Comparison of ENCODE assay signal across 13 cellular contexts in genomic region chr4:140240237-140240636, GRCh38.
DNase-seq lines count a peak whose midpoint lies in the region; ATAC-seq and TF ChIP-seq lines count a peak whose summit lies in the region.
"Had no signal": no experiment of that assay in that cellular context is flagged by ENCODE, and none has a peak within 500 bp of the region (broad histone marks: within the 10 kb centered on the region; RNA-seq: fewer than 3 reads in every experiment).

No MANE protein-coding gene starts in this region.

- no peak for ATAC-seq in naive B cell (ENCODE audit: low read depth in 2 of 2)
- ATAC-seq in gastroesophageal sphincter: no peak
- no peak for ATAC-seq in HG03135 (IDR thresholded peaks at IDR 0.05; ENCODE audit: unreplicated experiment)

- H3K36me3 ChIP-seq in gastroesophageal sphincter: no peaks in the 10 kb centered on the region
- H3K36me3 ChIP-seq: sigmoid colon had no signal

- no peaks in the 10 kb centered on the region for H3K36me3 Mint-ChIP-seq in naive B cell
- no peaks in the 10 kb centered on the region for H3K36me3 Mint-ChIP-seq in activated T-helper 2 cell treated with anti-CD3 and anti-CD28 coated beads, Interferon-gamma antibody, Interleukin-2, Interleukin-4, amounts not matched to agents 10 μg/mL and 5 μg/mL and 100 μg/mL, durations not matched to agents 14 hours and 24 hours and 36 hours (ENCODE audit: low read depth)

- peaks cover 73 to 83% (median 76%) of the 10 kb centered on the region in 3 donors for H3K4me1 Mint-ChIP-seq in naive B cell
- peaks cover 38% of the 10 kb centered on the region for H3K4me1 Mint-ChIP-seq in activated T-helper 2 cell treated with anti-CD3 and anti-CD28 coated beads, Interferon-gamma antibody, Interleukin-2, Interleukin-4, amounts not matched to agents 10 μg/mL and 5 μg/mL and 100 μg/mL, durations not matched to agents 14 hours and 24 hours and 36 hours (ENCODE audit: low read depth)

- TF ChIP-seq POLR2A in gastroesophageal sphincter (IDR thresholded peaks at IDR 0.05): no peak

- H3K4me3 Mint-ChIP-seq in naive B cell: peak overlapping the region in 2 of 8 donors; percentile 9 to 47
- no peak overlapping the region for H3K4me3 Mint-ChIP-seq in activated T-helper 2 cell treated with anti-CD3 and anti-CD28 coated beads, Interferon-gamma antibody, Interleukin-2, Interleukin-4, amounts not matched to agents 10 μg/mL and 5 μg/mL and 100 μg/mL, durations not matched to agents 14 hours and 24 hours and 36 hours (ENCODE audit: low read depth)
- H3K4me3 Mint-ChIP-seq: activated naive CD4-positive, alpha-beta T cell treated with anti-CD3 and anti-CD28 coated beads for 36 hours had no signal

- H3K27me3 ChIP-seq in gastroesophageal sphincter: no peaks in the 10 kb centered on the region
- H3K27me3 ChIP-seq: sigmoid colon had no signal

- TF ChIP-seq EP300 in gastroesophageal sphincter (IDR thresholded peaks at IDR 0.05): no peak

- H3K27ac ChIP-seq in gastroesophageal sphincter: no peak overlapping the region

- peaks cover 0 to 2% (median 0%) of the 10 kb centered on the region in 7 donors for H3K9me3 Mint-ChIP-seq in naive B cell
- H3K9me3 Mint-ChIP-seq in activated T-helper 2 cell treated with anti-CD3 and anti-CD28 coated beads, Interferon-gamma antibody, Interleukin-2, Interleukin-4, amounts not matched to agents 10 μg/mL and 5 μg/mL and 100 μg/mL, durations not matched to agents 14 hours and 24 hours and 36 hours: no peaks in the 10 kb centered on the region
- H3K9me3 Mint-ChIP-seq: activated naive CD4-positive, alpha-beta T cell treated with anti-CD3 and anti-CD28 coated beads for 36 hours had no signal

- no peak for TF ChIP-seq CTCF in gastroesophageal sphincter (IDR thresholded peaks at IDR 0.05)

- peak; percentile 73 for DNase-seq in DMS153 (lab: John Stamatoyannopoulos, UW)
- DNase-seq in NCI-H1694 (lab: John Stamatoyannopoulos, UW): peak; percentile 72
- DNase-seq in NCI-H69 (lab: John Stamatoyannopoulos, UW): peak; percentile 88
- DNase-seq in naive B cell: no peak
- no peak for DNase-seq in activated T-helper 2 cell treated with anti-CD3 and anti-CD28 coated beads, Interferon-gamma antibody, Interleukin-2, Interleukin-4, amounts not matched to agents 10 μg/mL and 5 μg/mL and 100 μg/mL, durations not matched to agents 14 hours and 24 hours and 36 hours (ENCODE audit: low spot score)
- DNase-seq in CD1c-positive myeloid dendritic cell (ENCODE audit: extremely low spot score): no peak
- DNase-seq: activated CD4-positive, alpha-beta T cell treated with anti-CD3 and anti-CD28 coated beads for 4 hours; activated naive CD4-positive, alpha-beta T cell treated with anti-CD3 and anti-CD28 coated beads for 36 hours; sigmoid colon; SK-N-SH; stimulated activated CD4-positive, alpha-beta T cell treated with anti-CD3 and anti-CD28 coated beads, Interleukin-1b, Interleukin-23, amount 100 ng/mL, for 48 hours had no signal

- H3K27me3 Mint-ChIP-seq in naive B cell: peaks cover 0 to 31% (median 6%) of the 10 kb centered on the region in 3 donors
- H3K27me3 Mint-ChIP-seq in activated T-helper 2 cell treated with anti-CD3 and anti-CD28 coated beads, Interferon-gamma antibody, Interleukin-2, Interleukin-4, amounts not matched to agents 10 μg/mL and 5 μg/mL and 100 μg/mL, durations not matched to agents 14 hours and 24 hours and 36 hours (ENCODE audit: low read depth): peaks cover 4% of the 10 kb centered on the region

- WGBS in gastroesophageal sphincter (ENCODE audit: low coverage in 1 of 2), 2 donors: 70 to 81% methylated on average over 6 of the region's 6 CpGs

- H3K4me1 ChIP-seq in gastroesophageal sphincter: peaks cover 13 to 56% (median 26%) of the 10 kb centered on the region in 3 donors

- H3K9me3 ChIP-seq in gastroesophageal sphincter: no peaks in the 10 kb centered on the region
- H3K9me3 ChIP-seq: sigmoid colon, SK-N-SH had no signal

- no peak overlapping the region for H3K4me3 ChIP-seq in gastroesophageal sphincter
- H3K4me3 ChIP-seq: sigmoid colon had no signal

- intact Hi-C loops in activated T-helper 2 cell treated with anti-CD3 and anti-CD28 coated beads, Interferon-gamma antibody, Interleukin-2, Interleukin-4, amounts not matched to agents 10 μg/mL and 5 μg/mL and 100 μg/mL, durations not matched to agents 14 hours and 24 hours and 36 hours (cut with micrococcal nuclease): no loop called here

- peak overlapping the region in 4 of 6 donors; percentile 44 to 83 (median 63) for H3K27ac Mint-ChIP-seq in naive B cell
- H3K27ac Mint-ChIP-seq in activated T-helper 2 cell treated with anti-CD3 and anti-CD28 coated beads, Interferon-gamma antibody, Interleukin-2, Interleukin-4, amounts not matched to agents 10 μg/mL and 5 μg/mL and 100 μg/mL, durations not matched to agents 14 hours and 24 hours and 36 hours: no peak overlapping the region
- H3K27ac Mint-ChIP-seq: activated naive CD4-positive, alpha-beta T cell treated with anti-CD3 and anti-CD28 coated beads for 36 hours had no signal

Comparison
In these comparisons a context has a peak if more than half of its experiments do, and no peak if none do; other contexts are left out.
1. DNase-seq: peak in DMS153 (single experiment), NCI-H1694 (single experiment) and NCI-H69 (single experiment); none in naive B cell (single experiment), activated T-helper 2 cell treated with anti-CD3 and anti-CD28 coated beads, Interferon-gamma antibody, Interleukin-2, Interleukin-4, amounts not matched to agents 10 μg/mL and 5 μg/mL and 100 μg/mL, durations not matched to agents 14 hours and 24 hours and 36 hours (single experiment) and CD1c-positive myeloid dendritic cell (single experiment).